Comparison of ENCODE assay signal across 1 cellular context in the genomic region with DNA sequence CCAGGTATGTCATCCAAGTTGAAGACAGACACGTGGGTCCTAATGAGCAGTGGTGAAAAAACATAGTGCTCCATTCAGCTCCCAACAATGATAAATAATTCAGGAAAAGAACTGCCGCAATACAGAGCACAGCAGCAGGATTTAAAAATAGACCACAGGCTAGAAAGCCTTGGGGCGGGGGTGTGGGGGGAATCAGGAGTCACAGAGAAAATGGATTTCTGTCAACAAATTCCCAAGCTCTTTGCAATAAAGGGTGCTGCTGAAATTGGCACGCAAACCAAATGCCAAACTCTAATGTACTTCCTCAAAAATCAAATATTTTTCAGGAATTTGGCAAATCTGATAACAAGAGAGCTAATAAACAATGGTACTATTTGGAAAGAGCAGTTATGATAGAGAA.
TF ChIP-seq lines count a peak whose summit lies in the region.

No MANE protein-coding gene starts in this region.

TF ChIP-seq in WTC11, 78 proteins besides CTCF, POLR2A, EP300 and RAD21 (continued from another document):
- TF ChIP-seq, protein P1, sequence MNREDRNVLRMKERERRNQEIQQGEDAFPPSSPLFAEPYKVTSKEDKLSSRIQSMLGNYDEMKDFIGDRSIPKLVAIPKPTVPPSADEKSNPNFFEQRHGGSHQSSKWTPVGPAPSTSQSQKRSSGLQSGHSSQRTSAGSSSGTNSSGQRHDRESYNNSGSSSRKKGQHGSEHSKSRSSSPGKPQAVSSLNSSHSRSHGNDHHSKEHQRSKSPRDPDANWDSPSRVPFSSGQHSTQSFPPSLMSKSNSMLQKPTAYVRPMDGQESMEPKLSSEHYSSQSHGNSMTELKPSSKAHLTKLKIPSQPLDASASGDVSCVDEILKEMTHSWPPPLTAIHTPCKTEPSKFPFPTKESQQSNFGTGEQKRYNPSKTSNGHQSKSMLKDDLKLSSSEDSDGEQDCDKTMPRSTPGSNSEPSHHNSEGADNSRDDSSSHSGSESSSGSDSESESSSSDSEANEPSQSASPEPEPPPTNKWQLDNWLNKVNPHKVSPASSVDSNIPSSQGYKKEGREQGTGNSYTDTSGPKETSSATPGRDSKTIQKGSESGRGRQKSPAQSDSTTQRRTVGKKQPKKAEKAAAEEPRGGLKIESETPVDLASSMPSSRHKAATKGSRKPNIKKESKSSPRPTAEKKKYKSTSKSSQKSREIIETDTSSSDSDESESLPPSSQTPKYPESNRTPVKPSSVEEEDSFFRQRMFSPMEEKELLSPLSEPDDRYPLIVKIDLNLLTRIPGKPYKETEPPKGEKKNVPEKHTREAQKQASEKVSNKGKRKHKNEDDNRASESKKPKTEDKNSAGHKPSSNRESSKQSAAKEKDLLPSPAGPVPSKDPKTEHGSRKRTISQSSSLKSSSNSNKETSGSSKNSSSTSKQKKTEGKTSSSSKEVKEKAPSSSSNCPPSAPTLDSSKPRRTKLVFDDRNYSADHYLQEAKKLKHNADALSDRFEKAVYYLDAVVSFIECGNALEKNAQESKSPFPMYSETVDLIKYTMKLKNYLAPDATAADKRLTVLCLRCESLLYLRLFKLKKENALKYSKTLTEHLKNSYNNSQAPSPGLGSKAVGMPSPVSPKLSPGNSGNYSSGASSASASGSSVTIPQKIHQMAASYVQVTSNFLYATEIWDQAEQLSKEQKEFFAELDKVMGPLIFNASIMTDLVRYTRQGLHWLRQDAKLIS (CRISPR knock-in tag; IDR thresholded peaks at IDR 0.05; ENCODE audit: borderline replicate concordance) = no peak
- no peak for TF ChIP-seq USF2 (CRISPR knock-in tag; IDR thresholded peaks at IDR 0.05)
- no peak for TF ChIP-seq ETV6 (CRISPR knock-in tag; IDR thresholded peaks at IDR 0.05)
- TF ChIP-seq GRHL2 (CRISPR knock-in tag; IDR thresholded peaks at IDR 0.05; ENCODE audit: insufficient replicate concordance, severe bottlenecking) = no peak
- TF ChIP-seq TP53 (CRISPR knock-in tag; IDR thresholded peaks at IDR 0.05) = no peak
- TF ChIP-seq, protein P2, sequence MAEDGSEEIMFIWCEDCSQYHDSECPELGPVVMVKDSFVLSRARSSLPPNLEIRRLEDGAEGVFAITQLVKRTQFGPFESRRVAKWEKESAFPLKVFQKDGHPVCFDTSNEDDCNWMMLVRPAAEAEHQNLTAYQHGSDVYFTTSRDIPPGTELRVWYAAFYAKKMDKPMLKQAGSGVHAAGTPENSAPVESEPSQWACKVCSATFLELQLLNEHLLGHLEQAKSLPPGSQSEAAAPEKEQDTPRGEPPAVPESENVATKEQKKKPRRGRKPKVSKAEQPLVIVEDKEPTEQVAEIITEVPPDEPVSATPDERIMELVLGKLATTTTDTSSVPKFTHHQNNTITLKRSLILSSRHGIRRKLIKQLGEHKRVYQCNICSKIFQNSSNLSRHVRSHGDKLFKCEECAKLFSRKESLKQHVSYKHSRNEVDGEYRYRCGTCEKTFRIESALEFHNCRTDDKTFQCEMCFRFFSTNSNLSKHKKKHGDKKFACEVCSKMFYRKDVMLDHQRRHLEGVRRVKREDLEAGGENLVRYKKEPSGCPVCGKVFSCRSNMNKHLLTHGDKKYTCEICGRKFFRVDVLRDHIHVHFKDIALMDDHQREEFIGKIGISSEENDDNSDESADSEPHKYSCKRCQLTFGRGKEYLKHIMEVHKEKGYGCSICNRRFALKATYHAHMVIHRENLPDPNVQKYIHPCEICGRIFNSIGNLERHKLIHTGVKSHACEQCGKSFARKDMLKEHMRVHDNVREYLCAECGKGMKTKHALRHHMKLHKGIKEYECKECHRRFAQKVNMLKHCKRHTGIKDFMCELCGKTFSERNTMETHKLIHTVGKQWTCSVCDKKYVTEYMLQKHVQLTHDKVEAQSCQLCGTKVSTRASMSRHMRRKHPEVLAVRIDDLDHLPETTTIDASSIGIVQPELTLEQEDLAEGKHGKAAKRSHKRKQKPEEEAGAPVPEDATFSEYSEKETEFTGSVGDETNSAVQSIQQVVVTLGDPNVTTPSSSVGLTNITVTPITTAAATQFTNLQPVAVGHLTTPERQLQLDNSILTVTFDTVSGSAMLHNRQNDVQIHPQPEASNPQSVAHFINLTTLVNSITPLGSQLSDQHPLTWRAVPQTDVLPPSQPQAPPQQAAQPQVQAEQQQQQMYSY (CRISPR knock-in tag; IDR thresholded peaks at IDR 0.05) = no peak
- TF ChIP-seq ZNF532 (CRISPR knock-in tag; IDR thresholded peaks at IDR 0.05; ENCODE audit: borderline replicate concordance) = no peak
- no peak for TF ChIP-seq TEAD1 (CRISPR knock-in tag; IDR thresholded peaks at IDR 0.05)
- TF ChIP-seq, protein P3, sequence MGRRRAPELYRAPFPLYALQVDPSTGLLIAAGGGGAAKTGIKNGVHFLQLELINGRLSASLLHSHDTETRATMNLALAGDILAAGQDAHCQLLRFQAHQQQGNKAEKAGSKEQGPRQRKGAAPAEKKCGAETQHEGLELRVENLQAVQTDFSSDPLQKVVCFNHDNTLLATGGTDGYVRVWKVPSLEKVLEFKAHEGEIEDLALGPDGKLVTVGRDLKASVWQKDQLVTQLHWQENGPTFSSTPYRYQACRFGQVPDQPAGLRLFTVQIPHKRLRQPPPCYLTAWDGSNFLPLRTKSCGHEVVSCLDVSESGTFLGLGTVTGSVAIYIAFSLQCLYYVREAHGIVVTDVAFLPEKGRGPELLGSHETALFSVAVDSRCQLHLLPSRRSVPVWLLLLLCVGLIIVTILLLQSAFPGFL (CRISPR knock-in tag; IDR thresholded peaks at IDR 0.05; ENCODE audit: borderline replicate concordance) = no peak
- TF ChIP-seq, protein P4, sequence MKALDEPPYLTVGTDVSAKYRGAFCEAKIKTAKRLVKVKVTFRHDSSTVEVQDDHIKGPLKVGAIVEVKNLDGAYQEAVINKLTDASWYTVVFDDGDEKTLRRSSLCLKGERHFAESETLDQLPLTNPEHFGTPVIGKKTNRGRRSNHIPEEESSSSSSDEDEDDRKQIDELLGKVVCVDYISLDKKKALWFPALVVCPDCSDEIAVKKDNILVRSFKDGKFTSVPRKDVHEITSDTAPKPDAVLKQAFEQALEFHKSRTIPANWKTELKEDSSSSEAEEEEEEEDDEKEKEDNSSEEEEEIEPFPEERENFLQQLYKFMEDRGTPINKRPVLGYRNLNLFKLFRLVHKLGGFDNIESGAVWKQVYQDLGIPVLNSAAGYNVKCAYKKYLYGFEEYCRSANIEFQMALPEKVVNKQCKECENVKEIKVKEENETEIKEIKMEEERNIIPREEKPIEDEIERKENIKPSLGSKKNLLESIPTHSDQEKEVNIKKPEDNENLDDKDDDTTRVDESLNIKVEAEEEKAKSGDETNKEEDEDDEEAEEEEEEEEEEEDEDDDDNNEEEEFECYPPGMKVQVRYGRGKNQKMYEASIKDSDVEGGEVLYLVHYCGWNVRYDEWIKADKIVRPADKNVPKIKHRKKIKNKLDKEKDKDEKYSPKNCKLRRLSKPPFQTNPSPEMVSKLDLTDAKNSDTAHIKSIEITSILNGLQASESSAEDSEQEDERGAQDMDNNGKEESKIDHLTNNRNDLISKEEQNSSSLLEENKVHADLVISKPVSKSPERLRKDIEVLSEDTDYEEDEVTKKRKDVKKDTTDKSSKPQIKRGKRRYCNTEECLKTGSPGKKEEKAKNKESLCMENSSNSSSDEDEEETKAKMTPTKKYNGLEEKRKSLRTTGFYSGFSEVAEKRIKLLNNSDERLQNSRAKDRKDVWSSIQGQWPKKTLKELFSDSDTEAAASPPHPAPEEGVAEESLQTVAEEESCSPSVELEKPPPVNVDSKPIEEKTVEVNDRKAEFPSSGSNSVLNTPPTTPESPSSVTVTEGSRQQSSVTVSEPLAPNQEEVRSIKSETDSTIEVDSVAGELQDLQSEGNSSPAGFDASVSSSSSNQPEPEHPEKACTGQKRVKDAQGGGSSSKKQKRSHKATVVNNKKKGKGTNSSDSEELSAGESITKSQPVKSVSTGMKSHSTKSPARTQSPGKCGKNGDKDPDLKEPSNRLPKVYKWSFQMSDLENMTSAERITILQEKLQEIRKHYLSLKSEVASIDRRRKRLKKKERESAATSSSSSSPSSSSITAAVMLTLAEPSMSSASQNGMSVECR (CRISPR knock-in tag; IDR thresholded peaks at IDR 0.05; ENCODE audit: borderline replicate concordance) = no peak
